In the genomic region with DNA sequence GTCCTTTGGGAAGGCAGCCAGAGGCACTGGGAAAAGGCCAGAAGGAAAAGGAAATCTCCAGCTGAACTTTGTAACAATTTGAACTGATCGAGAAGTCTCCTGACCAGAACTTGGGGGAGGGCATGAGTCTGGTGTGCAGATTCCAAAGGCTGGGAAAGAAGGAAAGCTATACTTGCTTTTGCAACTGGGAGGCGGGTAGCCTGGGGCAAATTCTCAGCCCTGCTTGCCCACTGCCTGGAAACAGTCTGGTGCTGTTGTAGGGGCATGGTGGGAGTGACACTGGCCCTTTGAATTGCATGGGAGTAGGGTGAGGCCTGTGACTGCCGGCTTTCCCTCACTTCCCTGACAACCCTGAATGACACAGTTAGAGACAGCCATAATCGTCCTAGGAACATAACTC, we compare ENCODE assay signal across 20 cellular contexts.
"Had no signal": no experiment of that assay in that cellular context is flagged by ENCODE, and none has a peak within 500 bp of the region (broad histone marks: within the 10 kb centered on the region; RNA-seq: fewer than 3 reads in every experiment).

No MANE protein-coding gene starts in this region.

- H3K4me3 ChIP-seq: K562 had no signal

- ATAC-seq: activated T-helper 17 cell treated with anti-CD3 and anti-CD28 coated beads, Interleukin-2, amount 50 U/mL, for 72 hours; K562; PC-3; T-cell had no signal

- DNase-seq: activated B cell treated with CpG ODN at 0.5 μM for 24 hours; activated CD4-positive, alpha-beta memory T cell treated with anti-CD3 and anti-CD28 coated beads for 36 hours; activated CD4-positive, alpha-beta T cell treated with anti-CD3 and anti-CD28 coated beads, Interleukin-2, amount 10 ng/mL, durations not matched to agents 7 days and 5 days; activated gamma-delta T cell; activated naive CD4-positive, alpha-beta T cell treated with anti-CD3 and anti-CD28 coated beads for 36 hours; activated T-cell treated with anti-CD3 and anti-CD28 coated beads for 4 hours; activated T-cell treated with anti-CD3 and anti-CD28 coated beads, Interleukin-2, amount 50 U/mL, for 48 hours; amygdala; Karpas-422; NCI-H1105 treated with DMSO at 0.1 percent for 48 hours; NCI-H146; NCI-H187 treated with DMSO at 0.1 percent for 48 hours; NCI-H446; NCI-H524; PC-3; SIG-M5; T-cell; T1000 had no signal
